15 cellular contexts compared by ENCODE assay signal in genomic region chr12:110367209-110367864, GRCh38. TPM values are rescaled to one million over a fixed set of nuclear protein-coding genes. Genes with fewer than 3 reads are reported as not detected.
DNase-seq lines count a peak whose midpoint lies in the region; ATAC-seq and TF ChIP-seq lines count a peak whose summit lies in the region.
"Had no signal": no experiment of that assay in that cellular context is flagged by ENCODE, and none has a peak within 500 bp of the region (broad histone marks: within the 10 kb centered on the region; RNA-seq: fewer than 3 reads in every experiment).

No MANE protein-coding gene starts in this region.

- no peak overlapping the region for H3K9ac ChIP-seq in smooth muscle cell (ENCODE audit: low read depth)

- WGBS in smooth muscle cell (ENCODE audit: low lambda C conversion rate), result 67% methylated on average over 15 of the region's 15 CpGs

- ATAC-seq in HG03135 (IDR thresholded peaks at IDR 0.05; ENCODE audit: unreplicated experiment), result no peak
- ATAC-seq: stimulated activated effector memory CD8-positive, alpha-beta T cell treated with anti-CD3 and anti-CD28 coated beads, Interleukin-12 subunit alpha, Interleukin-12 subunit beta, amount 100 ng/mL, for 72 hours had no signal

- no peaks in the 10 kb centered on the region for H3K79me2 ChIP-seq in smooth muscle cell (ENCODE audit: low read depth)

- no peaks in the 10 kb centered on the region for H3K36me3 Mint-ChIP-seq in glutamatergic neuron (ENCODE audit: unreplicated experiment)

- no peaks in the 10 kb centered on the region for H3K4me1 ChIP-seq in smooth muscle cell (ENCODE audit: low read depth)

- H3K27me3 ChIP-seq in smooth muscle cell (ENCODE audit: low read depth), result no peaks in the 10 kb centered on the region

- peaks cover 2% of the 10 kb centered on the region for H3K27me3 Mint-ChIP-seq in glutamatergic neuron (ENCODE audit: unreplicated experiment)
- H3K27me3 Mint-ChIP-seq: activated CD4-positive, alpha-beta memory T cell treated with anti-CD3 and anti-CD28 coated beads for 36 hours had no signal

- H3K4me1 Mint-ChIP-seq in glutamatergic neuron (ENCODE audit: low read depth, unreplicated experiment), result peaks cover 5% of the 10 kb centered on the region

- H3K27ac Mint-ChIP-seq in glutamatergic neuron (ENCODE audit: unreplicated experiment), result peak overlapping the region; percentile 95
- H3K27ac Mint-ChIP-seq: activated CD4-positive, alpha-beta memory T cell treated with anti-CD3 and anti-CD28 coated beads for 36 hours; stimulated activated effector memory CD8-positive, alpha-beta T cell treated with anti-CD3 and anti-CD28 coated beads, Interleukin-12 subunit alpha, Interleukin-12 subunit beta, amount 100 ng/mL, for 72 hours had no signal

- H4K20me1 ChIP-seq in smooth muscle cell (ENCODE audit: low read depth), result no peaks in the 10 kb centered on the region

- no peaks in the 10 kb centered on the region for H3F3A ChIP-seq in smooth muscle cell (ENCODE audit: low read depth)

- no peak overlapping the region for H3K4me3 Mint-ChIP-seq in glutamatergic neuron (ENCODE audit: unreplicated experiment)
- H3K4me3 Mint-ChIP-seq: activated CD4-positive, alpha-beta memory T cell treated with anti-CD3 and anti-CD28 coated beads for 36 hours; stimulated activated effector memory CD8-positive, alpha-beta T cell treated with anti-CD3 and anti-CD28 coated beads, Interleukin-12 subunit alpha, Interleukin-12 subunit beta, amount 100 ng/mL, for 72 hours had no signal

- H3K27ac ChIP-seq in angular gyrus (ENCODE audit: low read depth, low read length), result peak overlapping the region; percentile 24
- H3K27ac ChIP-seq in smooth muscle cell (ENCODE audit: low read depth), result peak overlapping the region; percentile 62
- H3K27ac ChIP-seq: C4-2B had no signal

- no peaks in the 10 kb centered on the region for H3K9me3 ChIP-seq in smooth muscle cell (replicated peaks; ENCODE audit: low read depth)

- H2AFZ ChIP-seq in smooth muscle cell (ENCODE audit: low read depth), result peak overlapping the region; percentile 36

- no peak overlapping the region for H3K4me2 ChIP-seq in smooth muscle cell

- TF ChIP-seq CTCF in glutamatergic neuron (IDR thresholded peaks at IDR 0.05; ENCODE audit: partially characterized antibody, unreplicated experiment) (no peak), smooth muscle cell (IDR thresholded peaks at IDR 0.05; ENCODE audit: borderline replicate concordance, insufficient read depth, poor library complexity, severe bottlenecking) (no peak)

- peaks cover 2% of the 10 kb centered on the region for H3K9me3 Mint-ChIP-seq in glutamatergic neuron (ENCODE audit: unreplicated experiment)
- H3K9me3 Mint-ChIP-seq: activated CD4-positive, alpha-beta memory T cell treated with anti-CD3 and anti-CD28 coated beads for 36 hours; stimulated activated effector memory CD8-positive, alpha-beta T cell treated with anti-CD3 and anti-CD28 coated beads, Interleukin-12 subunit alpha, Interleukin-12 subunit beta, amount 100 ng/mL, for 72 hours had no signal

- DNase-seq in NCI-H1694 (lab: John Stamatoyannopoulos, UW) (peak; percentile 71), glutamatergic neuron (no peak), smooth muscle cell (lab: John Stamatoyannopoulos, UW; ENCODE audit: unreplicated experiment) (no peak), NCI-H345 (lab: John Stamatoyannopoulos, UW) (no peak), NCI-H526 (lab: John Stamatoyannopoulos, UW) (no peak), MV-4-11 (lab: John Stamatoyannopoulos, UW) (no peak)
- DNase-seq: activated CD4-positive, alpha-beta memory T cell treated with anti-CD3 and anti-CD28 coated beads for 36 hours; activated naive CD4-positive, alpha-beta T cell treated with Interleukin-2 at 50 U/mL for 16 hours; NCI-H1436 treated with DMSO at 0.1 percent for 48 hours; stimulated activated CD4-positive, alpha-beta T cell treated with anti-CD3 and anti-CD28 coated beads, Interleukin-1b, Interleukin-23, amount 100 ng/mL, for 48 hours; T-helper 1 cell had no signal

- H3K36me3 ChIP-seq in smooth muscle cell (ENCODE audit: low read depth), result no peaks in the 10 kb centered on the region

- H3K4me3 ChIP-seq in smooth muscle cell, result no peak overlapping the region

RNA-seq across cellular contexts. Expression of gene ANAPC7, which starts 36.2 kb away (rescaled TPM):
- total RNA-seq in glutamatergic neuron (ENCODE audit: unreplicated experiment) (93.7 TPM), smooth muscle cell (24.6 and 36.8 TPM in 2 replicates)
- polyA plus RNA-seq in smooth muscle cell, result 22.1 and 27.8 TPM in 2 replicates
